ENCODE assay signal across 8 cellular contexts in the genomic region with DNA sequence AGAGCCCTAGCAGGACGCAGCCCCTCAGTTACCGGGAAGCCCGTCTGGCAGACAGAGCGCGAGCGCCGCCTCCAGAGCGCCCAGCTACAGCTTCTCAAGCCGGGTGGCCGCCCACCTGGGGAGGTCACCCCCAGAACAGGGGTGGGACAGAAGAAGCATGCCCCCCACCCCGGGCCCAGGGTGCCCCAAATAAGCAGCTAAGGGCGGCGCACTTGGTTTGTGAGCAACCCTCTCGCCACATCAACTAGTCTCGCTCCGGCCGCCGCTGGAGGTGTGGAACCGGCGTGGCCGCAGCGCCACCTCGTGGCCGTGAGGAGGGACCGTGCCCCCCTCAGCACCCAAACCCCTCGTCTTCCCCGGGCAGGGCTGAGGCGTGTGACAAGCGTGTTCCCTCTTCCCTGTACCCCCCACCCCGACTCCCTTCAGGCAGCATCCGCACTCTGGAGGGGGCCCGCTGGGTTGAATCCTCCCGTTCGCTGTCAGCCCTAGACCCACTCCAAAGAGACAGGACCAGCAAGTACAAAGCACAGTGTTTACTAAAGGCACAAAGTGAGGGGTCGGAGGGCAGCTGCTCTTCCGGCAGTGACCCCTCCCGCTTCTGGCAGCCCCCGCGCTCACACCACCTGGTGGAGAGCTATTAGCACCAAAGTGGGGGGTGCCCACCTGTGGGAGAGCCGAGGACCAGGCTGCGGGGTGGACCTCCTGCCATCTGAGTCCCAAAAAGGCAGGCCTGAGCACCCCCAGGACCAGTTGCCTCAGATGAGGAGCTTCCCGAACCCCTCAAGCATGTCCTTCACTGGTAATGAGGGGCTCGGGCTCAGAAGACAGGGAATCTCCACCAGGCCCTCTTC. TPM values are rescaled to one million over a fixed set of nuclear protein-coding genes. Genes with fewer than 3 reads are reported as not detected.
DNase-seq lines count a peak whose midpoint lies in the region; ATAC-seq, FAIRE-seq and TF ChIP-seq lines count a peak whose summit lies in the region.

No MANE protein-coding gene starts in this region.

- H3K36me3 ChIP-seq in HCT116 (ENCODE audit: control insufficient read depth in 1 of 2, insufficient read depth in 2 of 2, low read length in 2 of 2) (no peaks in the 10 kb centered on the region), WERI-Rb-1 (no peaks in the 10 kb centered on the region), small intestine (ENCODE audit: control insufficient read depth in 2 of 2, insufficient read depth in 2 of 2, low read length in 2 of 2) (peaks cover 0 to 2% of the 10 kb centered on the region in 2 donors)

- DNase-seq in EL (peak; percentile 68), HCT116 (ENCODE audit: low read depth, low spot score) (no peak), NCI-H146 (lab: John Stamatoyannopoulos, UW) (peak; percentile 79), WERI-Rb-1 (peak; percentile 93), T47D (ENCODE audit: low read depth in 1 of 2, low spot score in 1 of 2) (peak; percentile 74 to 86), iPS-NIHi7 (ENCODE audit: extremely low spot score) (peak; percentile 91), small intestine (peak; percentile 68), OCI-M2 (lab: John Stamatoyannopoulos, UW; ENCODE audit: unreplicated experiment) (no peak)

- no peaks in the 10 kb centered on the region for H3K9me2 ChIP-seq in HCT116 (ENCODE audit: insufficient read depth)

- H3K79me2 ChIP-seq in HCT116 (ENCODE audit: insufficient read depth, low read length), result no peaks in the 10 kb centered on the region

- POLR2A ChIA-PET in HCT116 (lab: Charles Lee), result no interaction called here

- in situ Hi-C loops in T47D (cut with HindIII; ENCODE audit: low pct_unique_long_range_greater_than_20kb, low sequenced_read_pairs), result no loop called here

- H3K4me2 ChIP-seq in HCT116 (ENCODE audit: low read length), result peak overlapping the region; percentile 41; the same call in 1 of the 2 replicates

- peak; percentile 85 for ATAC-seq in HCT116

- BruUV-seq in HCT116 (replicated peaks; lab: Mats Ljungman, UMichigan), result no TSS peak

- no peaks in the 10 kb centered on the region for H4K20me1 ChIP-seq in HCT116 (ENCODE audit: insufficient read depth)

- 12 to 13% (median 12%) methylated on average over 39 to 43 of the region's 43 CpGs for WGBS in small intestine, 3 donors

- FAIRE-seq in small intestine (lab: Jason Lieb, UNC), result no peak

- RAD21 ChIA-PET in HCT116 (lab: Charles Lee; ENCODE audit: low non-redundant PET in 1 of 2, low total read pairs in 2 of 2, uncharacterized antibody in 2 of 2, unreplicated experiment in 2 of 2), result interaction anchor here (0.7 to 1.3 kb wide), 4 partner anchors 74 to 316 kb away, joined by 3 to 6 read pairs (median 6); no protein-coding TSS in a partner anchor

- CTCF ChIA-PET in HCT116 (lab: Charles Lee), result interaction anchor here (0.8 to 3.5 kb wide), 8 partner anchors 13 to 377 kb away, joined by 3 to 27 read pairs (median 4); no protein-coding TSS in a partner anchor

- H3K27ac ChIP-seq in HCT116 (ENCODE audit: low read depth, low read length) (no peak overlapping the region), WERI-Rb-1 (peak overlapping the region; percentile 91), small intestine (ENCODE audit: low read depth in 1 of 2, low read length in 1 of 2) (no peak overlapping the region)

- no peaks in the 10 kb centered on the region for H3K9me3 ChIP-seq in HCT116 (ENCODE audit: control insufficient read depth in 1 of 2, insufficient read depth in 1 of 2, low read depth in 1 of 2, low read length in 2 of 2)
- H3K9me3 ChIP-seq in WERI-Rb-1 (ENCODE audit: severe bottlenecking), result no peaks in the 10 kb centered on the region
- H3K9me3 ChIP-seq in small intestine (ENCODE audit: control insufficient read depth, low read depth), result no peaks in the 10 kb centered on the region

- intact Hi-C loops in HCT116 (cut with micrococcal nuclease), result loop anchor here (1.0 to 2.0 kb wide), 2 partner anchors 223 to 259 kb away; no protein-coding TSS in a partner anchor

- peak; percentile 93 for TF ChIP-seq RAD21 in HCT116 (IDR thresholded peaks at IDR 0.05; ENCODE audit: low read depth)

- H2AFZ ChIP-seq in HCT116 (ENCODE audit: low read depth, low read length, poor library complexity, severe bottlenecking), result no peak overlapping the region

- no peak for TF ChIP-seq POLR2A in HCT116 (IDR thresholded peaks at IDR 0.05; ENCODE audit: borderline replicate concordance, extremely low read depth, insufficient read depth, insufficient read length)

- no peak overlapping the region for H3K4me3 ChIP-seq in HCT116 (replicated peaks in 1 of 2; ENCODE audit: low read depth in 1 of 2, low read length in 2 of 2)
- peak overlapping the region; percentile 71 for H3K4me3 ChIP-seq in WERI-Rb-1 (ENCODE audit: low read depth, low read length)
- peak overlapping the region in 1 of 2 donors; percentile 38 for H3K4me3 ChIP-seq in small intestine (ENCODE audit: low read depth in 1 of 2, low read length in 2 of 2)

- TF ChIP-seq CTCF in HCT116 (IDR thresholded peaks at IDR 0.05 in 2 of 3, conservative IDR thresholded peaks at IDR 0.05 in 1 of 3; ENCODE audit: borderline replicate concordance in 1 of 3, insufficient read depth in 1 of 3, low read depth in 2 of 3, low read length in 2 of 3) (peak; percentile 87 to 94 (median 89)), WERI-Rb-1 (IDR thresholded peaks at IDR 0.05; ENCODE audit: low read depth, low read length) (peak; percentile 100)

- H3K27me3 ChIP-seq in HCT116 (ENCODE audit: insufficient read depth, low read length) (no peaks in the 10 kb centered on the region), WERI-Rb-1 (ENCODE audit: insufficient read depth, low read depth, severe bottlenecking) (no peaks in the 10 kb centered on the region), small intestine (ENCODE audit: control insufficient read depth in 2 of 2, insufficient read depth in 2 of 2, low read length in 2 of 2) (no peaks in the 10 kb centered on the region)

- H3K4me1 ChIP-seq in HCT116 (ENCODE audit: control insufficient read depth in 1 of 2, insufficient read depth in 2 of 2, low read length in 2 of 2), result peaks cover 4 to 13% of the 10 kb centered on the region in 2 experiments; a peak in 3 of 4 replicates
- peaks cover 0 to 2% of the 10 kb centered on the region in 2 donors for H3K4me1 ChIP-seq in small intestine (ENCODE audit: control insufficient read depth in 2 of 2, insufficient read depth in 1 of 2, low read depth in 1 of 2, low read length in 1 of 2)

- H3K9ac ChIP-seq in HCT116 (ENCODE audit: low read length), result no peak overlapping the region

TF ChIP-seq in HCT116, 20 proteins besides CTCF, POLR2A, EP300 and RAD21:
- TF ChIP-seq EGR1 (IDR thresholded peaks at IDR 0.05; ENCODE audit: low read depth) (no peak), ZFX (IDR thresholded peaks at IDR 0.05) (0 out of 2 replicates have a peak, but pooled peaks have one; percentile 7)

RNA-seq across cellular contexts. Expression of a gene that starts 45.4 kb away (rescaled TPM):
- 35.5 TPM for total RNA-seq in HCT116 (2021; ENCODE audit: unreplicated experiment)
- polyA plus RNA-seq in HCT116 (2012), result 37.1 and 41.0 TPM in 2 replicates
- 1 to 10 TPM in 1 of 3 donors, under 1 TPM in 2; 0.81 to 7.1 (median 0.89) TPM for polyA plus RNA-seq in small intestine

RNA-seq across cellular contexts. Expression of a gene that starts 51.7 kb away (rescaled TPM):
- total RNA-seq in HCT116 (2021; ENCODE audit: unreplicated experiment), result 4.8 TPM
- 4.1 and 5.5 TPM in 2 replicates for polyA plus RNA-seq in HCT116 (2012)
- polyA plus RNA-seq in small intestine, result 10 to 100 TPM; 11.5 to 34.3 (median 19.9) TPM

Comparison
In these comparisons a context has a peak if more than half of its experiments do, and no peak if none do; other contexts are left out.
1. DNase-seq: peak in EL (single experiment), NCI-H146 (single experiment), WERI-Rb-1 (single experiment), T47D (2 of 2), iPS-NIHi7 (single experiment) and small intestine (single experiment); none in HCT116 (single experiment) and OCI-M2 (single experiment).